Comparison of ENCODE assay signal across 17 cellular contexts in the genomic region with DNA sequence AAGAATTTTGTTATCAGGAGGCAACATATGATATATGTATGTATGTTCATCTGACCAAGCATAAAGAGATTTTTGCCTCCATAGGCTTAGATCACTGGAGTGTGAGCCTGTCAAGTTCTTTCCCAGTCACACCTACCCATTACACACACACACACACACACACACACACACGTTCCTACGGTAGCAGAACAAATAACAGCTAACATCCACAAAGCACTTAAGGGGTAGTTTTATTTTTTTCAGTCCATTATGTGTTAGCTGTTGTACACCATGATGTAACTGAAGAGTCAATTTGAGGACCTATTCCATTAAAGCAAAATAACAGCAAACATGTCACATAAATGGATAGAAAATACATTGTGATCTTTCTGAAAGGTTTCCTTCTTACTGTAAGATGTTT. TPM values are rescaled to one million over a fixed set of nuclear protein-coding genes. Genes with fewer than 3 reads are reported as not detected.
A peak's percentile ranks its signal among the peaks of the same experiment; 100 is the strongest.
DNase-seq lines count a peak whose midpoint lies in the region; ATAC-seq and TF ChIP-seq lines count a peak whose summit lies in the region.
"Had no signal": no experiment of that assay in that cellular context is flagged by ENCODE, and none has a peak within 500 bp of the region (broad histone marks: within the 10 kb centered on the region; RNA-seq: fewer than 3 reads in every experiment).

No MANE protein-coding gene starts in this region.

- POLR2A ChIA-PET in activated CD4-positive, alpha-beta T cell treated with anti-CD3 and anti-CD28 coated beads, Interleukin-2, amount 10 ng/mL, durations not matched to agents 7 days and 5 days (lab: Charles Lee): no interaction called here

- no peaks in the 10 kb centered on the region for H3K9me3 ChIP-seq in vagina
- H3K9me3 ChIP-seq: MG63, tibial artery had no signal

- TF ChIP-seq CTCF in glutamatergic neuron (IDR thresholded peaks at IDR 0.05; ENCODE audit: partially characterized antibody, unreplicated experiment) (no peak), vagina (IDR thresholded peaks at IDR 0.05) (no peak)

- H3K27me3 Mint-ChIP-seq in activated naive CD4-positive, alpha-beta T cell treated with anti-CD3 and anti-CD28 coated beads, Interleukin-2, amount 10 ng/mL, durations not matched to agents 7 days and 5 days: no peaks in the 10 kb centered on the region
- no peaks in the 10 kb centered on the region for H3K27me3 Mint-ChIP-seq in glutamatergic neuron (ENCODE audit: unreplicated experiment)
- no peaks in the 10 kb centered on the region for H3K27me3 Mint-ChIP-seq in stimulated activated memory B cell treated with anti-CD40 and anti-IgM and Interleukin-4, amounts not matched to agents 10 μg/mL and 1 μg/mL and 100 μg/mL, for 72 hours
- H3K27me3 Mint-ChIP-seq in activated CD4-positive, alpha-beta T cell treated with anti-CD3 and anti-CD28 coated beads, Interleukin-2, amount 10 ng/mL, durations not matched to agents 7 days and 5 days: no peaks in the 10 kb centered on the region

- no peak overlapping the region for H3K4me3 ChIP-seq in vagina
- H3K4me3 ChIP-seq: lung, MG63, tibial artery had no signal

- peaks cover 24% of the 10 kb centered on the region for H3K4me1 Mint-ChIP-seq in activated naive CD4-positive, alpha-beta T cell treated with anti-CD3 and anti-CD28 coated beads, Interleukin-2, amount 10 ng/mL, durations not matched to agents 7 days and 5 days
- peaks cover 10% of the 10 kb centered on the region for H3K4me1 Mint-ChIP-seq in glutamatergic neuron (ENCODE audit: low read depth, unreplicated experiment)
- peaks cover 2% of the 10 kb centered on the region for H3K4me1 Mint-ChIP-seq in stimulated activated memory B cell treated with anti-CD40 and anti-IgM and Interleukin-4, amounts not matched to agents 10 μg/mL and 1 μg/mL and 100 μg/mL, for 72 hours
- peaks cover 25% of the 10 kb centered on the region for H3K4me1 Mint-ChIP-seq in activated CD4-positive, alpha-beta T cell treated with anti-CD3 and anti-CD28 coated beads, Interleukin-2, amount 10 ng/mL, durations not matched to agents 7 days and 5 days

- peaks cover 2% of the 10 kb centered on the region for H3K4me1 ChIP-seq in vagina

- H3K4me3 Mint-ChIP-seq in activated naive CD4-positive, alpha-beta T cell treated with anti-CD3 and anti-CD28 coated beads, Interleukin-2, amount 10 ng/mL, durations not matched to agents 7 days and 5 days: no peak overlapping the region
- no peak overlapping the region for H3K4me3 Mint-ChIP-seq in glutamatergic neuron (ENCODE audit: unreplicated experiment)
- no peak overlapping the region for H3K4me3 Mint-ChIP-seq in stimulated activated memory B cell treated with anti-CD40 and anti-IgM and Interleukin-4, amounts not matched to agents 10 μg/mL and 1 μg/mL and 100 μg/mL, for 72 hours
- no peak overlapping the region for H3K4me3 Mint-ChIP-seq in activated CD4-positive, alpha-beta T cell treated with anti-CD3 and anti-CD28 coated beads, Interleukin-2, amount 10 ng/mL, durations not matched to agents 7 days and 5 days

- no peak for ATAC-seq in stimulated activated memory B cell treated with anti-CD40 and anti-IgM and Interleukin-4, amounts not matched to agents 10 μg/mL and 1 μg/mL and 100 μg/mL, for 72 hours
- no peak for ATAC-seq in GM18502 (IDR thresholded peaks at IDR 0.05; ENCODE audit: poor library complexity, unreplicated experiment)
- ATAC-seq: activated naive CD4-positive, alpha-beta T cell treated with anti-CD3 and anti-CD28 coated beads, Interleukin-2, amount 50 U/mL, for 72 hours; PC-3; right cardiac atrium; SK-N-SH treated with all-trans-retinoic acid at 6 μM for 48 hours had no signal

- TF ChIP-seq POLR2A in vagina (IDR thresholded peaks at IDR 0.05): no peak

- H3K36me3 ChIP-seq in vagina: peaks cover 0 to 38% of the 10 kb centered on the region in 2 donors

- peak overlapping the region; percentile 8 for H3K27ac Mint-ChIP-seq in activated naive CD4-positive, alpha-beta T cell treated with anti-CD3 and anti-CD28 coated beads, Interleukin-2, amount 10 ng/mL, durations not matched to agents 7 days and 5 days
- H3K27ac Mint-ChIP-seq in glutamatergic neuron (ENCODE audit: unreplicated experiment): peak overlapping the region; percentile 76
- H3K27ac Mint-ChIP-seq in stimulated activated memory B cell treated with anti-CD40 and anti-IgM and Interleukin-4, amounts not matched to agents 10 μg/mL and 1 μg/mL and 100 μg/mL, for 72 hours: peak overlapping the region; percentile 12
- H3K27ac Mint-ChIP-seq in activated CD4-positive, alpha-beta T cell treated with anti-CD3 and anti-CD28 coated beads, Interleukin-2, amount 10 ng/mL, durations not matched to agents 7 days and 5 days: no peak overlapping the region

- intact Hi-C loops in vagina (cut with DNase I): no loop called here

- DNase-seq in activated naive CD4-positive, alpha-beta T cell treated with anti-CD3 and anti-CD28 coated beads, Interleukin-2, amount 10 ng/mL, durations not matched to agents 7 days and 5 days: no peak
- no peak for DNase-seq in activated naive CD4-positive, alpha-beta T cell treated with anti-CD3 and anti-CD28 coated beads, Interleukin-2, amount 50 U/mL, for 16 hours
- DNase-seq in NCI-H2029 (lab: John Stamatoyannopoulos, UW) (peak; percentile 34), glutamatergic neuron (peak; percentile 26), vagina (ENCODE audit: extremely low spot score in 2 of 2) (no peak)
- DNase-seq in activated CD4-positive, alpha-beta T cell treated with anti-CD3 and anti-CD28 coated beads, Interleukin-2, amount 10 ng/mL, durations not matched to agents 7 days and 5 days: no peak
- DNase-seq: effector memory CD4-positive, alpha-beta T cell; MG63; NCI-H446; PC-3; tibial artery had no signal

- peaks cover 59% of the 10 kb centered on the region for H3K36me3 Mint-ChIP-seq in activated naive CD4-positive, alpha-beta T cell treated with anti-CD3 and anti-CD28 coated beads, Interleukin-2, amount 10 ng/mL, durations not matched to agents 7 days and 5 days
- H3K36me3 Mint-ChIP-seq in glutamatergic neuron (ENCODE audit: unreplicated experiment): no peaks in the 10 kb centered on the region
- H3K36me3 Mint-ChIP-seq in stimulated activated memory B cell treated with anti-CD40 and anti-IgM and Interleukin-4, amounts not matched to agents 10 μg/mL and 1 μg/mL and 100 μg/mL, for 72 hours: peaks cover 29% of the 10 kb centered on the region
- peaks cover 64% of the 10 kb centered on the region for H3K36me3 Mint-ChIP-seq in activated CD4-positive, alpha-beta T cell treated with anti-CD3 and anti-CD28 coated beads, Interleukin-2, amount 10 ng/mL, durations not matched to agents 7 days and 5 days (ENCODE audit: low read depth)

- no peaks in the 10 kb centered on the region for H3K9me3 Mint-ChIP-seq in activated naive CD4-positive, alpha-beta T cell treated with anti-CD3 and anti-CD28 coated beads, Interleukin-2, amount 10 ng/mL, durations not matched to agents 7 days and 5 days
- peaks cover 3% of the 10 kb centered on the region for H3K9me3 Mint-ChIP-seq in glutamatergic neuron (ENCODE audit: unreplicated experiment)
- no peaks in the 10 kb centered on the region for H3K9me3 Mint-ChIP-seq in stimulated activated memory B cell treated with anti-CD40 and anti-IgM and Interleukin-4, amounts not matched to agents 10 μg/mL and 1 μg/mL and 100 μg/mL, for 72 hours
- H3K9me3 Mint-ChIP-seq in activated CD4-positive, alpha-beta T cell treated with anti-CD3 and anti-CD28 coated beads, Interleukin-2, amount 10 ng/mL, durations not matched to agents 7 days and 5 days: no peaks in the 10 kb centered on the region
- H3K9me3 Mint-ChIP-seq: activated naive CD4-positive, alpha-beta T cell treated with anti-CD3 and anti-CD28 coated beads, Interleukin-2, amount 50 U/mL, for 72 hours had no signal

- CTCF ChIA-PET in activated naive CD4-positive, alpha-beta T cell treated with anti-CD3 and anti-CD28 coated beads, Interleukin-2, amount 10 ng/mL, durations not matched to agents 7 days and 5 days (lab: Charles Lee): no interaction called here
- CTCF ChIA-PET in activated CD4-positive, alpha-beta T cell treated with anti-CD3 and anti-CD28 coated beads, Interleukin-2, amount 10 ng/mL, durations not matched to agents 7 days and 5 days (lab: Charles Lee): interaction anchor here (0.6 to 1.4 kb wide), 2 partner anchors 14 to 725 kb away, joined by 3 read pairs; no protein-coding TSS in a partner anchor

- H3K27me3 ChIP-seq in vagina: no peaks in the 10 kb centered on the region
- H3K27me3 ChIP-seq: MG63, tibial artery had no signal

- no peak overlapping the region for H3K27ac ChIP-seq in vagina
- H3K27ac ChIP-seq: tibial artery had no signal

RNA-seq across cellular contexts. Expression of a gene that starts 39.5 kb away (rescaled TPM):
- 68.6 TPM for total RNA-seq in glutamatergic neuron (ENCODE audit: unreplicated experiment)
- total RNA-seq in vagina: 78.6 TPM
- total RNA-seq in activated CD4-positive, alpha-beta T cell treated with anti-CD3 and anti-CD28 coated beads, Interleukin-2, amount 10 ng/mL, durations not matched to agents 7 days and 5 days: 100 to 1,000 TPM; 140 to 181 TPM

Comparison
In these comparisons a context has a peak if more than half of its experiments do, and no peak if none do; other contexts are left out.
1. DNase-seq: peak in NCI-H2029 (single experiment) and glutamatergic neuron (single experiment); none in activated naive CD4-positive, alpha-beta T cell treated with anti-CD3 and anti-CD28 coated beads, Interleukin-2, amount 10 ng/mL, durations not matched to agents 7 days and 5 days (single experiment), activated naive CD4-positive, alpha-beta T cell treated with anti-CD3 and anti-CD28 coated beads, Interleukin-2, amount 50 U/mL, for 16 hours (single experiment), vagina (0 of 2) and activated CD4-positive, alpha-beta T cell treated with anti-CD3 and anti-CD28 coated beads, Interleukin-2, amount 10 ng/mL, durations not matched to agents 7 days and 5 days (single experiment).